ENCODE assay signal across 8 cellular contexts in the genomic region with DNA sequence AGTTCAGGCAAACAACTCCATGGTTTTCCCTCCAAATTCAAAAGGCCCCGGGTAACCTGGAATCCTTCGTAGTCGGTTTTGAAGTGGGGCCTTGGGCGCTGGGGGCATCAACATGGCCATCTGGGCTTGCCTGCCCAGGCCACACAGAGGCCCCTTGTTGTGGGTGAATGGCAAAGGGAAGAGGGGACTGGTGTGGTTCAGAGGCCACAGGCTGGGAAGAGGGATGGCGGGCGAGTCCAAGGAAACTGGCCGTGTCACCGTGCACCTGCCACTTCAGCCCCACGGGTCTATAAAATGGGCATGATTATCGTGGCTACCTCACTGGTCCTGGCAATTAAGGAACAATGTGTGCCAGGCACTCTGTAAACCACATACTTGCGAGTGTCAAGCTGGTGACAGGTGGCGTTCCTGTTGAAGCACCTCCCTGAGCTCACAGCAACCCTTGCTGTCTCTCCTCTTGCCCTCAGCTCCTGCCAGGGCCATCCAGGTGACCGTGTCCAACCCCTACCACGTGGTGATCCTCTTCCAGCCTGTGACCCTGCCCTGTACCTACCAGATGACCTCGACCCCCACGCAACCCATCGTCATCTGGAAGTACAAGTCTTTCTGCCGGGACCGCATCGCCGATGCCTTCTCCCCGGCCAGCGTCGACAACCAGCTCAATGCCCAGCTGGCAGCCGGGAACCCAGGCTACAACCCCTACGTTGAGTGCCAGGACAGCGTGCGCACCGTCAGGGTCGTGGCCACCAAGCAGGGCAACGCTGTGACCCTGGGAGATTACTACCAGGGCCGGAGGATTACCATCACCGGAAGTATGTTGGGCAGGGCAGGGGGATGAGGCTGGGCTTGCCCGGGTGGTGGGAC. TPM values are rescaled to one million over a fixed set of nuclear protein-coding genes. Genes with fewer than 3 reads are reported as not detected.
A peak's percentile ranks its signal among the peaks of the same experiment; 100 is the strongest.
DNase-seq lines count a peak whose midpoint lies in the region; ATAC-seq and TF ChIP-seq lines count a peak whose summit lies in the region.

No MANE protein-coding gene starts in this region.

- H3K27me3 ChIP-seq in right atrium auricular region, result peaks cover 0 to 5% of the 10 kb centered on the region in 2 donors

- peak; percentile 2 for DNase-seq in GM20000 (ENCODE audit: low spot score)
- DNase-seq in right atrium auricular region (ENCODE audit: low spot score), result peak; percentile 46
- DNase-seq in retinal pigment epithelial cell (ENCODE audit: low read depth), result no peak
- DNase-seq in NCI-H2171 treated with DMSO at 0.1 percent for 48 hours (lab: John Stamatoyannopoulos, UW), result no peak
- DNase-seq in putamen (ENCODE audit: low spot score), result no peak
- no peak for DNase-seq in pons (ENCODE audit: low spot score)

- H3K4me3 ChIP-seq in right atrium auricular region (peak overlapping the region in 1 of 2 donors; percentile 56), retinal pigment epithelial cell (ENCODE audit: low read length) (peak overlapping the region; percentile 56)

- H3K27ac ChIP-seq in VCaP (peak overlapping the region; percentile 100), right atrium auricular region (no peak overlapping the region)

- no peak for TF ChIP-seq CTCF in GM20000 (IDR thresholded peaks at IDR 0.05; ENCODE audit: extremely low read depth, missing control alignments)
- TF ChIP-seq CTCF in VCaP (conservative IDR thresholded peaks at IDR 0.05), result no peak
- no peak for TF ChIP-seq CTCF in right atrium auricular region (IDR thresholded peaks at IDR 0.05)
- TF ChIP-seq CTCF in retinal pigment epithelial cell (conservative IDR thresholded peaks at IDR 0.05; ENCODE audit: low read depth, low read length), result no peak

- H3K4me1 ChIP-seq in right atrium auricular region, result peaks cover 0 to 26% of the 10 kb centered on the region in 2 donors

- H3K9me3 ChIP-seq in right atrium auricular region, result no peaks in the 10 kb centered on the region

- no peaks in the 10 kb centered on the region for H3K36me3 ChIP-seq in right atrium auricular region

- no peak for ATAC-seq in GM19023 (IDR thresholded peaks at IDR 0.05; ENCODE audit: unreplicated experiment)

RNA-seq across cellular contexts. Expression of a gene that starts 1.3 kb away (rescaled TPM):
- total RNA-seq in right atrium auricular region, result 10 to 100 TPM in 1 of 2 donors, 1 to 10 TPM in 1; 7.6 to 20.1 TPM

RNA-seq across cellular contexts. Expression of a gene that starts 18.7 kb away (rescaled TPM):
- total RNA-seq in right atrium auricular region, result 100 to 1,000 TPM; 130 to 180 TPM

RNA-seq across cellular contexts. Expression of a gene that starts 21.5 kb away (rescaled TPM):
- not detected for total RNA-seq in right atrium auricular region

RNA-seq across cellular contexts. Expression of a gene that starts 32.2 kb away (rescaled TPM):
- total RNA-seq in right atrium auricular region, result 100 to 1,000 TPM in 1 of 2 donors, not detected in 1; 146 TPM

RNA-seq across cellular contexts. Expression of a gene that starts 41.9 kb away (rescaled TPM):
- total RNA-seq in right atrium auricular region, result not detected

Comparison
In these comparisons a context has a peak if more than half of its experiments do, and no peak if none do; other contexts are left out.
1. DNase-seq: peak in GM20000 (single experiment) and right atrium auricular region (single experiment); none in retinal pigment epithelial cell (single experiment), NCI-H2171 treated with DMSO at 0.1 percent for 48 hours (single experiment), putamen (single experiment) and pons (single experiment).